ENCODE assay signal across 8 cellular contexts in genomic region chrX:16836371-16836770, GRCh38. TPM values are rescaled to one million over a fixed set of nuclear protein-coding genes. Genes with fewer than 3 reads are reported as not detected.
A peak's percentile ranks its signal among the peaks of the same experiment; 100 is the strongest.
DNase-seq lines count a peak whose midpoint lies in the region; ATAC-seq, FAIRE-seq and TF ChIP-seq lines count a peak whose summit lies in the region.

No MANE protein-coding gene starts in this region.

- peak; percentile 39; the same call in 1 of the 2 replicates for TF ChIP-seq POLR2A in GM12878 (IDR thresholded peaks at IDR 0.05; ENCODE audit: low read depth, low read length)

- H3K9me3 Mint-ChIP-seq in naive B cell: peaks cover 0 to 3% (median 0%) of the 10 kb centered on the region in 7 donors

- no peak for FAIRE-seq in GM12878 (lab: Jason Lieb, UNC)

- 89% methylated on average over 9 of the region's 9 CpGs for WGBS in GM12878 (ENCODE audit: insufficient coverage, insufficient replicate concordance, low lambda C conversion rate, missing lambda C conversion rate)

- H3K27ac ChIP-seq in GM12878 (ENCODE audit: control insufficient read depth, insufficient read depth): no peak overlapping the region

- no peaks in the 10 kb centered on the region for H3K27me3 Mint-ChIP-seq in naive B cell

- ATAC-seq in HG03571 (IDR thresholded peaks at IDR 0.05; ENCODE audit: unreplicated experiment): peak; percentile 96
- peak; percentile 55 for ATAC-seq in GM12878
- ATAC-seq in naive B cell (ENCODE audit: low read depth in 2 of 2): peak; percentile 50 to 71

- no peaks in the 10 kb centered on the region for H3K79me2 ChIP-seq in GM12878 (ENCODE audit: control insufficient read depth, insufficient read depth, low read length)

- no peak overlapping the region for H3K4me3 ChIP-seq in GM12878

- no peak for TF ChIP-seq EP300 in GM12878 (IDR thresholded peaks at IDR 0.05; ENCODE audit: borderline replicate concordance in 1 of 2, control insufficient read depth in 1 of 2, low read depth in 2 of 2, low read length in 2 of 2)

- H3K9ac ChIP-seq in GM12878 (ENCODE audit: control insufficient read depth, insufficient read depth, low read length): no peak overlapping the region

- no peak overlapping the region for H3K4me2 ChIP-seq in GM12878 (ENCODE audit: control insufficient read depth, insufficient read depth)

- no peaks in the 10 kb centered on the region for H3K4me1 ChIP-seq in GM12878 (ENCODE audit: control insufficient read depth, insufficient read depth, low read length)

- peak in 1 of 3 experiments; percentile 24; a peak in 2 of 6 replicates for TF ChIP-seq CTCF in GM12878 (IDR thresholded peaks at IDR 0.05 in 2 of 3, conservative IDR thresholded peaks at IDR 0.05 in 1 of 3; ENCODE audit: control insufficient read depth in 2 of 3, extremely low read depth in 1 of 3, insufficient read depth in 1 of 3, low read depth in 3 of 3, low read length in 3 of 3)

- H3K36me3 ChIP-seq in GM12878 (ENCODE audit: control insufficient read depth in 2 of 2, insufficient read depth in 2 of 2, low read length in 1 of 2): peaks cover 15 to 24% of the 10 kb centered on the region in 2 experiments

- H3K4me3 Mint-ChIP-seq in naive B cell: no peak overlapping the region

- no peak overlapping the region for H2AFZ ChIP-seq in GM12878 (ENCODE audit: control insufficient read depth, low read depth, low read length)

- CTCF ChIA-PET in GM12878 (lab: Yijun Ruan, JAX): no interaction called here

- DNase-seq in D341Med (ENCODE audit: low spot score) (peak; percentile 58), GM12878 (ENCODE audit: low read depth, low spot score) (no peak), naive B cell (no peak), DMS79 (lab: John Stamatoyannopoulos, UW) (no peak), NOMO-1 treated with dmso at 0.1 percent for 144 hours (lab: John Stamatoyannopoulos, UW; ENCODE audit: unreplicated experiment) (no peak), T-helper 2 cell (no peak)
- DNase-seq in stimulated activated CD4-positive, alpha-beta T cell treated with anti-CD3 and anti-CD28 coated beads, Interleukin-1b, Interleukin-23, amount 100 ng/mL, for 48 hours: no peak

- H3K27me3 ChIP-seq in GM12878 (replicated peaks in 1 of 2; ENCODE audit: control insufficient read depth in 2 of 2, insufficient read depth in 2 of 2, low read length in 1 of 2): no peaks in the 10 kb centered on the region

- H3K4me1 Mint-ChIP-seq in naive B cell: peaks cover 0 to 8% (median 0%) of the 10 kb centered on the region in 3 donors

- peaks cover 30 to 32% of the 10 kb centered on the region in 2 donors for H3K36me3 Mint-ChIP-seq in naive B cell

- intact Hi-C loops in GM12878 (cut with micrococcal nuclease; ENCODE audit: unreplicated experiment): no loop called here

- RAD21 ChIA-PET in GM12878 (lab: Charles Lee; ENCODE audit: unreplicated experiment): no interaction called here

- BruUV-seq in GM12878 (replicated peaks; lab: Mats Ljungman, UMichigan): no TSS peak

- in situ Hi-C loops in GM12878 (cut with MboI): no loop called here

- TF ChIP-seq RAD21 in GM12878 (IDR thresholded peaks at IDR 0.05; ENCODE audit: insufficient read depth, low read depth, low read length): no peak

- POLR2A ChIA-PET in GM12878 (lab: Charles Lee): no interaction called here

- H3K27ac Mint-ChIP-seq in naive B cell: peak overlapping the region in 4 of 6 donors; percentile 28 to 76 (median 74)

- no peaks in the 10 kb centered on the region for H4K20me1 ChIP-seq in GM12878 (ENCODE audit: control insufficient read depth, insufficient read depth)

- SMC1A ChIA-PET in GM12878 (lab: Charles Lee; ENCODE audit: uncharacterized antibody, unreplicated experiment): interaction anchor here (1.1 kb wide), 1 partner anchor 10 kb away, joined by 4 read pairs; no protein-coding TSS in a partner anchor

- H3K9me3 ChIP-seq in GM12878 (replicated peaks; ENCODE audit: control insufficient read depth, insufficient read depth, low read length): no peaks in the 10 kb centered on the region

TF ChIP-seq in GM12878, 131 proteins besides CTCF, POLR2A, EP300 and RAD21:
- TF ChIP-seq FOS (IDR thresholded peaks at IDR 0.05; ENCODE audit: borderline replicate concordance, extremely low read depth, insufficient read length) (no peak), MTA3 (IDR thresholded peaks at IDR 0.05; ENCODE audit: borderline replicate concordance, low read length) (no peak), WRNIP1 (IDR thresholded peaks at IDR 0.05; ENCODE audit: borderline replicate concordance, low read depth, low read length) (no peak), ASH2L (IDR thresholded peaks at IDR 0.05; ENCODE audit: borderline replicate concordance, low read depth) (no peak), IKZF1 (conservative IDR thresholded peaks at IDR 0.05) (no peak), YBX1 (IDR thresholded peaks at IDR 0.05) (no peak), CEBPZ (IDR thresholded peaks at IDR 0.05; ENCODE audit: low read depth, low read length) (no peak), NBN (IDR thresholded peaks at IDR 0.05) (no peak), POU2F2 (IDR thresholded peaks at IDR 0.05; ENCODE audit: borderline replicate concordance, low read depth, low read length) (no peak), TCF12 (IDR thresholded peaks at IDR 0.05; ENCODE audit: low read depth, low read length) (no peak), PML (IDR thresholded peaks at IDR 0.05; ENCODE audit: low read length) (no peak)
TF ChIP-seq in GM12878: peak in this region for 0.

RNA-seq across cellular contexts. Expression of gene RBBP7, which starts 33.8 kb away (rescaled TPM):
- 58.3 and 60.8 TPM in 2 replicates for total RNA-seq in GM12878 (2013; cell fraction: nucleolus; rRNA removed)
- 185 and 195 TPM in 2 replicates for total RNA-seq in GM12878 (2014; rRNA removed)
- total RNA-seq in GM12878 (2014; rRNA removed; fragmentation: Illumina TruSeq; extraction: Trizol): 220 and 226 TPM in 2 replicates
- total RNA-seq in GM12878 (2021): 151 and 167 TPM in 2 replicates
- 94.1 TPM for polyA plus RNA-seq in GM12878 (2011; ENCODE audit: low read depth)
- polyA plus RNA-seq in GM12878 (2011; rRNA removed): 274 and 374 TPM in 2 replicates
- polyA plus RNA-seq in GM12878 (2011; cell fraction: cytosol; rRNA removed): 206 and 245 TPM in 2 replicates
- 201 and 203 TPM in 2 replicates for polyA plus RNA-seq in GM12878 (2011; cell fraction: nucleus; rRNA removed)
- 111 and 128 TPM in 2 replicates for polyA plus RNA-seq in GM12878 (2012)
- 203 and 272 TPM in 2 replicates for polyA plus RNA-seq in GM12878 (2014; fragmentation: Illumina TruSeq; extraction: Trizol)
- 100 to 1,000 TPM in 1 of 2 experiments, 10 to 100 TPM in 1; 95.3 to 155 TPM for polyA plus RNA-seq in GM12878 (2014; fragmentation: Nextera tagmentation; extraction: Ambion mirVana)
- 149 and 170 TPM in 2 replicates for polyA plus RNA-seq in GM12878 (2014; rRNA removed)
- 100 to 1,000 TPM; 244 to 277 TPM for polyA plus RNA-seq in GM12878 (2016; fragmentation: Nextera tagmentation; extraction: Ambion mirVana)
- 191 and 251 TPM in 2 replicates for polyA minus RNA-seq in GM12878 (2011; rRNA and poly(A)+ RNA removed)
- 66.4 and 73.4 TPM in 2 replicates for polyA minus RNA-seq in GM12878 (2011; cell fraction: cytosol; rRNA and poly(A)+ RNA removed)
- polyA minus RNA-seq in GM12878 (2011; cell fraction: nucleus; rRNA and poly(A)+ RNA removed): 31.8 and 55.2 TPM in 2 replicates
- 100 to 1,000 TPM; 158 to 255 (median 190) TPM for polyA plus RNA-seq in naive B cell (ENCODE audit: low read depth in 6 of 6)

RNA-seq across cellular contexts. Expression of gene TXLNG, which starts 50.1 kb away (rescaled TPM):
- total RNA-seq in GM12878 (2013; cell fraction: nucleolus; rRNA removed): 23.7 and 24.1 TPM in 2 replicates
- total RNA-seq in GM12878 (2014; rRNA removed): 18.9 and 20.5 TPM in 2 replicates
- 27.5 and 29.5 TPM in 2 replicates for total RNA-seq in GM12878 (2014; rRNA removed; fragmentation: Illumina TruSeq; extraction: Trizol)
- 19.7 and 20.1 TPM in 2 replicates for total RNA-seq in GM12878 (2021)
- 9.9 TPM for polyA plus RNA-seq in GM12878 (2011; ENCODE audit: low read depth)
- 40.7 and 46.2 TPM in 2 replicates for polyA plus RNA-seq in GM12878 (2011; rRNA removed)
- polyA plus RNA-seq in GM12878 (2011; cell fraction: cytosol; rRNA removed): 16.9 and 20.0 TPM in 2 replicates
- 35.0 and 35.4 TPM in 2 replicates for polyA plus RNA-seq in GM12878 (2011; cell fraction: nucleus; rRNA removed)
- 13.8 and 14.7 TPM in 2 replicates for polyA plus RNA-seq in GM12878 (2012)
- polyA plus RNA-seq in GM12878 (2014; fragmentation: Illumina TruSeq; extraction: Trizol): 33.4 and 40.9 TPM in 2 replicates
- 10 to 100 TPM in 1 of 2 experiments, 1 to 10 TPM in 1; 9.9 to 13.2 TPM for polyA plus RNA-seq in GM12878 (2014; fragmentation: Nextera tagmentation; extraction: Ambion mirVana)
- polyA plus RNA-seq in GM12878 (2014; rRNA removed): 20.9 and 25.6 TPM in 2 replicates
- polyA plus RNA-seq in GM12878 (2016; fragmentation: Nextera tagmentation; extraction: Ambion mirVana): 10 to 100 TPM; 17.6 to 17.8 TPM
- polyA minus RNA-seq in GM12878 (2011; rRNA and poly(A)+ RNA removed): 13.5 and 17.5 TPM in 2 replicates
- 6.8 and 9.8 TPM in 2 replicates for polyA minus RNA-seq in GM12878 (2011; cell fraction: cytosol; rRNA and poly(A)+ RNA removed)
- 6.2 and 9.4 TPM in 2 replicates for polyA minus RNA-seq in GM12878 (2011; cell fraction: nucleus; rRNA and poly(A)+ RNA removed)
- polyA plus RNA-seq in naive B cell (ENCODE audit: low read depth in 6 of 6): 10 to 100 TPM in 4 of 6 donors, 1 to 10 TPM in 2; 8.6 to 20.8 (median 15.9) TPM
